ENCODE assay signal across 25 cellular contexts in the genomic region with DNA sequence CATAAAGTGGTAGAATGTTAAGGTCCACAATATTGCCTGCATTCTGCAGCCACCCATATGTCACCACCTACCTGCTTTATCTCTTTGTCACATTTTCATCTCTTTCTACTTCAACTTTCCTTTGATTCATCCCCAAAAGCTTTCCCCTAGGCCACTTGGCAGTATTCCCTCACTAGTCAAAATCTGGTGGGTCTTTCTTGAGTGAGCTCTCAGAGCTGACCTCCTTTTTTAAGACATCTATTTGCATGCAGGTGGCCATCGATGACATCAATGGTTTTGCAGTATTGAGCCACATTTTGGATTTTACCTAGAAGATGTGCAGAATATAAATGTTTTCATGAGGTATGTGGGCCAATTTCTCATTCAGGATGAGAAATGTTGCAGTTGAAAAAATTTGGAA.
"Had no signal": no experiment of that assay in that cellular context is flagged by ENCODE, and none has a peak within 500 bp of the region (broad histone marks: within the 10 kb centered on the region; RNA-seq: fewer than 3 reads in every experiment).

No MANE protein-coding gene starts in this region.

- H3K27me3 Mint-ChIP-seq: activated B cell treated with CpG ODN at 0.5 μM for 24 hours; activated CD4-positive, alpha-beta memory T cell treated with anti-CD3 and anti-CD28 coated beads for 36 hours; activated CD4-positive, alpha-beta T cell treated with anti-CD3 and anti-CD28 coated beads, Interleukin-2, amount 10 ng/mL, durations not matched to agents 7 days and 5 days; activated naive CD8-positive, alpha-beta T cell had no signal

- H3K27ac Mint-ChIP-seq: activated B cell treated with CpG ODN at 0.5 μM for 24 hours; activated CD4-positive, alpha-beta memory T cell treated with anti-CD3 and anti-CD28 coated beads for 36 hours; activated CD4-positive, alpha-beta T cell treated with anti-CD3 and anti-CD28 coated beads, Interleukin-2, amount 10 ng/mL, durations not matched to agents 7 days and 5 days; activated naive CD4-positive, alpha-beta T cell treated with anti-CD3 and anti-CD28 coated beads for 36 hours; activated naive CD8-positive, alpha-beta T cell; T-helper 1 cell treated with Interleukin-12 subunit alpha and Interleukin-12 subunit beta and Interleukin-4 antibody, amounts not matched to agents 30 μg/mL and 1 μg/mL, for 36 hours had no signal

- H3K4me3 ChIP-seq: cardiac muscle cell, K562, SJSA1 had no signal

- H3K4me1 ChIP-seq: SJSA1 had no signal

- H3K4me3 Mint-ChIP-seq: activated B cell treated with CpG ODN at 0.5 μM for 24 hours; activated CD4-positive, alpha-beta memory T cell treated with anti-CD3 and anti-CD28 coated beads for 36 hours; activated CD4-positive, alpha-beta T cell treated with anti-CD3 and anti-CD28 coated beads, Interleukin-2, amount 10 ng/mL, durations not matched to agents 7 days and 5 days; activated naive CD4-positive, alpha-beta T cell treated with anti-CD3 and anti-CD28 coated beads for 36 hours; activated naive CD8-positive, alpha-beta T cell; activated T-cell treated with anti-CD3 and anti-CD28 coated beads, Interleukin-2, amount 50 U/mL, for 4 hours; T-helper 1 cell treated with Interleukin-12 subunit alpha and Interleukin-12 subunit beta and Interleukin-4 antibody, amounts not matched to agents 30 μg/mL and 1 μg/mL, for 36 hours had no signal

- H3K27ac ChIP-seq: brain microvascular endothelial cell, cardiac muscle cell, SJSA1 had no signal

- H3K36me3 ChIP-seq: brain microvascular endothelial cell, cardiac muscle cell, SJSA1 had no signal

- DNase-seq: activated B cell treated with CpG ODN at 0.5 μM for 24 hours; activated CD4-positive, alpha-beta memory T cell treated with anti-CD3 and anti-CD28 coated beads for 36 hours; activated CD4-positive, alpha-beta T cell treated with anti-CD3 and anti-CD28 coated beads, Interleukin-2, amount 10 ng/mL, durations not matched to agents 7 days and 5 days; activated CD8-positive, alpha-beta memory T cell treated with anti-CD3 and anti-CD28 coated beads for 24 hours; activated effector memory CD4-positive, alpha-beta T cell treated with anti-CD3 and anti-CD28 coated beads, Interleukin-2, amount 50 U/mL, for 16 hours; activated naive CD4-positive, alpha-beta T cell treated with anti-CD3 and anti-CD28 coated beads for 36 hours; activated T-cell treated with anti-CD3 and anti-CD28 coated beads, Interleukin-2, amount 50 U/mL, for 4 hours; brain microvascular endothelial cell; Karpas-422; MM.1S; NCI-H1105; NCI-H1436 treated with DMSO at 0.1 percent for 48 hours; NCI-H187; NCI-H2081; NCI-H2171 treated with DMSO at 0.1 percent for 48 hours; NCI-H226; NCI-H69; PC-3; SHP77; T-helper 9 cell had no signal

- H3K4me1 Mint-ChIP-seq: activated B cell treated with CpG ODN at 0.5 μM for 24 hours; activated CD4-positive, alpha-beta T cell treated with anti-CD3 and anti-CD28 coated beads, Interleukin-2, amount 10 ng/mL, durations not matched to agents 7 days and 5 days had no signal

- H3K36me3 Mint-ChIP-seq: activated CD4-positive, alpha-beta memory T cell treated with anti-CD3 and anti-CD28 coated beads for 36 hours; activated naive CD8-positive, alpha-beta T cell had no signal

- ATAC-seq: activated T-cell treated with anti-CD3 and anti-CD28 coated beads, Interleukin-2, amount 50 U/mL, for 4 hours; K562; PC-3 had no signal

- H3K27me3 ChIP-seq: brain microvascular endothelial cell, cardiac muscle cell, SJSA1 had no signal
